ENCODE assay signal across 8 cellular contexts in the genomic region with DNA sequence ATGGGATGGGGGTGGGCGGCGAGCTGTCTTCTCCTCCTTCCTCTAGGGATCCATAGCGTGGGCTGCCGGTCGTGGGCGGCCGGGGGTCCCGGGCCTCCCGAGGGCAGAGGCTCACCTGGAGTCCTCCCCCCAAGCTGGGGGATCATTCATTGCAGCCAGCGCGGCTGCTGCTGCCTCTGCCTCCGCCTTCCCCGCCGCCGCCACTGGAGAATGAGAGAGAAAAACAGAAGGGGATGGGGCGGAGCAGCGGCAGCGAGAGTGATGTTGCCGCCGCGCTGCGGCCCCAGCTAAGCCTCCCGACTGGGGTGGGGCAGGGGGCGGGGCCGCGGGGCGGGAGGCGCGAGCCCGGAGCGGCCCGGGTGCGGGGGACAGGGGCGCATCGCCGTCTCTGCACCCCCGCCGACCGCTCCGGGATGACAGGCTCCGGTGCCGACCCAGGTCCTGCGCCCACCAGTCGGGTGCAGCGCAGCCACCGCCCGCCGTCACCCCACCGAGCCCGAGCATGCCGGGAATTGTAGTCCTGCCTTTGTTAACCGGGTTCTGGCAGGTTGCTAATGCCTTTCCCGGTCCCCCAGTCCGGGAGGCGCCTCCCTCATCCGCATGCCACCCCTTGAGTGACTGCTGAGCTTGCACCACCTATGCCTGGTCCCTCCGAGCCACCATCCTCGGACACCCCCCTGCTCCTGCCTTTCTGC. TPM values are rescaled to one million over a fixed set of nuclear protein-coding genes. Genes with fewer than 3 reads are reported as not detected.
DNase-seq lines count a peak whose midpoint lies in the region; ATAC-seq and TF ChIP-seq lines count a peak whose summit lies in the region.

A gene (minus strand): TSS at position 225 of the 695 bp plus-strand sequence. CDS start 580 bp downstream, outside the sequence.

- H3K36me3 Mint-ChIP-seq in T-helper 1 cell treated with Interleukin-12 subunit alpha and Interleukin-12 subunit beta and Interleukin-4 antibody, amounts not matched to agents 30 μg/mL and 1 μg/mL, for 36 hours (ENCODE audit: low read depth): no peaks in the 10 kb centered on the region

- no peaks in the 10 kb centered on the region for H3K36me3 ChIP-seq in HCT116 (ENCODE audit: control insufficient read depth in 1 of 2, insufficient read depth in 2 of 2, low read length in 2 of 2)
- H3K36me3 ChIP-seq in psoas muscle (ENCODE audit: insufficient read depth in 1 of 2, low read depth in 1 of 2): no peaks in the 10 kb centered on the region
- no peaks in the 10 kb centered on the region for H3K36me3 ChIP-seq in urinary bladder (ENCODE audit: insufficient read depth)

- TF ChIP-seq POLR2A in HCT116 (IDR thresholded peaks at IDR 0.05; ENCODE audit: borderline replicate concordance, extremely low read depth, insufficient read depth, insufficient read length): no peak

- peak within 1 kb of the TSS; percentile 89 for H3K4me2 ChIP-seq in HCT116 (ENCODE audit: low read length)

- WGBS in psoas muscle, 3 donors: 1 to 2% (median 1%) methylated on average over 32 to 58 of the region's 58 CpGs
- WGBS in urinary bladder: under 1% methylated on average over 58 of the region's 58 CpGs

- H3K4me3 ChIP-seq in HCT116 (replicated peaks in 1 of 2; ENCODE audit: low read depth in 1 of 2, low read length in 2 of 2) (peak within 1 kb of the TSS; percentile 47 to 60), psoas muscle (peak within 1 kb of the TSS; percentile 83), urinary bladder (ENCODE audit: low read depth, low read length) (peak within 1 kb of the TSS; percentile 79)

- CTCF ChIA-PET in HCT116 (lab: Charles Lee): interaction anchor here (0.7 to 1.1 kb wide), 2 partner anchors 163 to 218 kb away, joined by 3 read pairs; no protein-coding TSS in a partner anchor

- peak within 1 kb of the TSS; percentile 48 for H2AFZ ChIP-seq in HCT116 (ENCODE audit: low read depth, low read length, poor library complexity, severe bottlenecking)

- no peaks in the 10 kb centered on the region for H4K20me1 ChIP-seq in HCT116 (ENCODE audit: insufficient read depth)

- H3K27me3 Mint-ChIP-seq in T-helper 1 cell treated with Interleukin-12 subunit alpha and Interleukin-12 subunit beta and Interleukin-4 antibody, amounts not matched to agents 30 μg/mL and 1 μg/mL, for 36 hours (ENCODE audit: low read depth): no peaks in the 10 kb centered on the region

- RAD21 ChIA-PET in HCT116 (lab: Charles Lee; ENCODE audit: low non-redundant PET in 1 of 2, low total read pairs in 2 of 2, uncharacterized antibody in 2 of 2, unreplicated experiment in 2 of 2): no interaction called here

- H3K4me1 Mint-ChIP-seq in T-helper 1 cell treated with Interleukin-12 subunit alpha and Interleukin-12 subunit beta and Interleukin-4 antibody, amounts not matched to agents 30 μg/mL and 1 μg/mL, for 36 hours (ENCODE audit: low read depth): peaks cover 8% of the 10 kb centered on the region

- no peaks in the 10 kb centered on the region for H3K79me2 ChIP-seq in HCT116 (ENCODE audit: insufficient read depth, low read length)

- no peaks in the 10 kb centered on the region for H3K9me3 ChIP-seq in HCT116 (ENCODE audit: control insufficient read depth in 1 of 2, insufficient read depth in 1 of 2, low read depth in 1 of 2, low read length in 2 of 2)
- H3K9me3 ChIP-seq in psoas muscle: no peaks in the 10 kb centered on the region

- no peaks in the 10 kb centered on the region for H3K9me2 ChIP-seq in HCT116 (ENCODE audit: insufficient read depth)

- intact Hi-C loops in HCT116 (cut with micrococcal nuclease): no loop called here
- intact Hi-C loops in left ventricle myocardium superior (cut with micrococcal nuclease): no loop called here
- intact Hi-C loops in psoas muscle (cut with DNase I): no loop called here

- H3K27ac ChIP-seq in HCT116 (ENCODE audit: low read depth, low read length) (peak within 1 kb of the TSS; percentile 8; the same call in 1 of the 2 replicates), angular gyrus (ENCODE audit: low read depth, low read length) (peak within 1 kb of the TSS; percentile 93), psoas muscle (no peak within 1 kb of the TSS), urinary bladder (ENCODE audit: low read depth) (no peak within 1 kb of the TSS)

- H3K27me3 ChIP-seq in HCT116 (ENCODE audit: insufficient read depth, low read length) (no peaks in the 10 kb centered on the region), psoas muscle (ENCODE audit: insufficient read depth in 3 of 3, low read length in 2 of 3) (no peaks in the 10 kb centered on the region)

- TF ChIP-seq RAD21 in HCT116 (IDR thresholded peaks at IDR 0.05; ENCODE audit: low read depth): no peak

- H3K4me1 ChIP-seq in HCT116 (ENCODE audit: control insufficient read depth in 1 of 2, insufficient read depth in 2 of 2, low read length in 2 of 2): peaks cover 11 to 23% of the 10 kb centered on the region in 2 experiments
- H3K4me1 ChIP-seq in psoas muscle: peaks cover 5% of the 10 kb centered on the region
- no peaks in the 10 kb centered on the region for H3K4me1 ChIP-seq in urinary bladder (ENCODE audit: insufficient read depth)

- H3K9ac ChIP-seq in HCT116 (ENCODE audit: low read length): peak within 1 kb of the TSS; percentile 32

- H3K4me3 Mint-ChIP-seq in T-helper 1 cell treated with Interleukin-12 subunit alpha and Interleukin-12 subunit beta and Interleukin-4 antibody, amounts not matched to agents 30 μg/mL and 1 μg/mL, for 36 hours: peak within 1 kb of the TSS; percentile 88

- TF ChIP-seq CTCF in HCT116 (IDR thresholded peaks at IDR 0.05 in 2 of 3, conservative IDR thresholded peaks at IDR 0.05 in 1 of 3; ENCODE audit: borderline replicate concordance in 1 of 3, insufficient read depth in 1 of 3, low read depth in 2 of 3, low read length in 2 of 3) (no peak), psoas muscle (IDR thresholded peaks at IDR 0.05) (no peak)

- BruUV-seq in HCT116 (replicated peaks; lab: Mats Ljungman, UMichigan): no TSS peak

- ATAC-seq in HCT116 (peak; percentile 84), left ventricle myocardium superior (peak; percentile 87), psoas muscle (peak; percentile 65 to 83 (median 76))

- H3K9me3 Mint-ChIP-seq in T-helper 1 cell treated with Interleukin-12 subunit alpha and Interleukin-12 subunit beta and Interleukin-4 antibody, amounts not matched to agents 30 μg/mL and 1 μg/mL, for 36 hours: no peaks in the 10 kb centered on the region

- DNase-seq in DMS79 treated with DMSO at 0.1 percent for 48 hours (lab: John Stamatoyannopoulos, UW) (peak; percentile 83), HCT116 (ENCODE audit: low read depth, low spot score) (no peak), NCI-H128 (lab: John Stamatoyannopoulos, UW; ENCODE audit: unreplicated experiment) (peak; percentile 41), left ventricle myocardium superior (peak; percentile 77), psoas muscle (peak; percentile 65 to 78)

- H3K27ac Mint-ChIP-seq in T-helper 1 cell treated with Interleukin-12 subunit alpha and Interleukin-12 subunit beta and Interleukin-4 antibody, amounts not matched to agents 30 μg/mL and 1 μg/mL, for 36 hours: peak within 1 kb of the TSS; percentile 76

- POLR2A ChIA-PET in HCT116 (lab: Charles Lee): no interaction called here

TF ChIP-seq in HCT116, 20 proteins besides CTCF, POLR2A, EP300 and RAD21:
- no peak for TF ChIP-seq EZH2 (IDR thresholded peaks at IDR 0.05)
- peak; percentile 60 for TF ChIP-seq TCF7L2 (IDR thresholded peaks at IDR 0.05; ENCODE audit: borderline replicate concordance, extremely low read depth, insufficient read depth, insufficient read length)

RNA-seq across cellular contexts. Expression of the gene that starts here (rescaled TPM):
- total RNA-seq in HCT116 (2021; ENCODE audit: unreplicated experiment) (5.4 TPM), left ventricle myocardium superior (3.1 TPM), psoas muscle (1 to 10 TPM; 1.3 to 3.3 (median 1.8) TPM), urinary bladder (5.4 TPM)
- polyA plus RNA-seq in HCT116 (2012): 4.6 and 6.3 TPM in 2 replicates
- polyA plus RNA-seq in psoas muscle (1 to 10 TPM in 2 of 3 donors, under 1 TPM in 1; 0.82 to 2.9 (median 1.7) TPM), urinary bladder (6.9 TPM)

Comparison
In these comparisons a context has a peak if more than half of its experiments do, and no peak if none do; other contexts are left out.
1. H3K27ac ChIP-seq: peak in HCT116 (single experiment) and angular gyrus (single experiment); none in psoas muscle (single experiment) and urinary bladder (single experiment).
2. Peak in every context shown above with its lines, with median percentiles within 50 percentile points of each other: ATAC-seq and H3K4me3 ChIP-seq.